ENCODE assay signal across 20 cellular contexts in the genomic region with DNA sequence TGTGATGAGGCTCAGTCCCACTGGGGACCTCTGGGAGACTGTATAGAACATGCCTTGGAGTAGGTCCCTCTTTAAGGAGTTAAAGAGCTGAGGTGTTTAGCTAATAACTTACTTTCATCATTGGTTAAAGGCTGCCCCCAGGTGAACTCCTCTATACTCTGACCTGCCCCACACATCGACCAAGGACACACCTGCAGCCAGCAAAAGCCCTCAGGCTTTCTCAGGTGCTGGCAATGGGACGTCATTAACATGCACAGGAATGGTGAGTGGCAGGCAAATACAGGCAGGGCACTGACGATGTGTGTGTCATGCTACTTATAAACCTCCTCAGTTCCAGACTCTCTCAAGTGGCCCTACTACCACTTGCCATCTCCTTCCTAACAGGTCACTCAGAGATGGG.
"Had no signal": no experiment of that assay in that cellular context is flagged by ENCODE, and none has a peak within 500 bp of the region (broad histone marks: within the 10 kb centered on the region; RNA-seq: fewer than 3 reads in every experiment).

No MANE protein-coding gene starts in this region.

- H3K4me1 ChIP-seq: body of pancreas, stomach, testis, uterus had no signal

- H3K9me3 ChIP-seq: body of pancreas, stomach, testis, uterus had no signal

- H3K27me3 ChIP-seq: body of pancreas, stomach, testis, uterus had no signal

- H3K4me3 Mint-ChIP-seq: activated CD4-positive, alpha-beta T cell treated with anti-CD3 and anti-CD28 coated beads, Interleukin-2, amount 10 ng/mL, durations not matched to agents 24 days and 14 days; activated naive CD8-positive, alpha-beta T cell treated with anti-CD3 and anti-CD28 coated beads for 36 hours; activated T-cell treated with anti-CD3 and anti-CD28 coated beads, Interleukin-2, amount 50 U/mL, for 72 hours; neural crest cell had no signal

- H3K4me1 Mint-ChIP-seq: activated CD4-positive, alpha-beta T cell treated with anti-CD3 and anti-CD28 coated beads, Interleukin-2, amount 10 ng/mL, durations not matched to agents 24 days and 14 days; activated naive CD8-positive, alpha-beta T cell treated with anti-CD3 and anti-CD28 coated beads for 36 hours had no signal

- ATAC-seq: activated T-cell treated with anti-CD3 and anti-CD28 coated beads, Interleukin-2, amount 50 U/mL, for 72 hours; body of pancreas; sciatic nerve had no signal

- DNase-seq: activated CD4-positive, alpha-beta T cell treated with anti-CD3 and anti-CD28 coated beads, Interleukin-2, amount 10 ng/mL, durations not matched to agents 24 days and 14 days; activated CD4-positive, CD25-positive, alpha-beta regulatory T cell; activated CD8-positive, alpha-beta memory T cell treated with anti-CD3 and anti-CD28 coated beads, Interleukin-2, amount 50 U/mL, for 48 hours; activated gamma-delta T cell treated with Interleukin-2 at 50 U/mL for 16 hours; activated naive CD8-positive, alpha-beta T cell treated with anti-CD3 and anti-CD28 coated beads for 36 hours; activated T-cell treated with anti-CD3 and anti-CD28 coated beads, Interleukin-2, amount 50 U/mL, for 72 hours; amygdala; body of pancreas; caudate nucleus; foreskin fibroblast; glutamatergic neuron; hypothalamus; kidney glomerular epithelial cell; midbrain; stomach; testis; uterus had no signal

- H3K36me3 Mint-ChIP-seq: activated naive CD8-positive, alpha-beta T cell treated with anti-CD3 and anti-CD28 coated beads for 36 hours had no signal

- H3K36me3 ChIP-seq: stomach, uterus had no signal

- H3K4me3 ChIP-seq: body of pancreas, coronary artery, stomach, testis, uterus had no signal

- H3K9me3 Mint-ChIP-seq: activated naive CD8-positive, alpha-beta T cell treated with anti-CD3 and anti-CD28 coated beads for 36 hours had no signal

- H3K27ac Mint-ChIP-seq: activated CD4-positive, alpha-beta T cell treated with anti-CD3 and anti-CD28 coated beads, Interleukin-2, amount 10 ng/mL, durations not matched to agents 24 days and 14 days; activated naive CD8-positive, alpha-beta T cell treated with anti-CD3 and anti-CD28 coated beads for 36 hours; activated T-cell treated with anti-CD3 and anti-CD28 coated beads, Interleukin-2, amount 50 U/mL, for 72 hours had no signal

- H3K27me3 Mint-ChIP-seq: activated CD4-positive, alpha-beta T cell treated with anti-CD3 and anti-CD28 coated beads, Interleukin-2, amount 10 ng/mL, durations not matched to agents 24 days and 14 days; activated naive CD8-positive, alpha-beta T cell treated with anti-CD3 and anti-CD28 coated beads for 36 hours had no signal

- H3K27ac ChIP-seq: body of pancreas, coronary artery, stomach, testis, uterus had no signal
